In the genomic region with DNA sequence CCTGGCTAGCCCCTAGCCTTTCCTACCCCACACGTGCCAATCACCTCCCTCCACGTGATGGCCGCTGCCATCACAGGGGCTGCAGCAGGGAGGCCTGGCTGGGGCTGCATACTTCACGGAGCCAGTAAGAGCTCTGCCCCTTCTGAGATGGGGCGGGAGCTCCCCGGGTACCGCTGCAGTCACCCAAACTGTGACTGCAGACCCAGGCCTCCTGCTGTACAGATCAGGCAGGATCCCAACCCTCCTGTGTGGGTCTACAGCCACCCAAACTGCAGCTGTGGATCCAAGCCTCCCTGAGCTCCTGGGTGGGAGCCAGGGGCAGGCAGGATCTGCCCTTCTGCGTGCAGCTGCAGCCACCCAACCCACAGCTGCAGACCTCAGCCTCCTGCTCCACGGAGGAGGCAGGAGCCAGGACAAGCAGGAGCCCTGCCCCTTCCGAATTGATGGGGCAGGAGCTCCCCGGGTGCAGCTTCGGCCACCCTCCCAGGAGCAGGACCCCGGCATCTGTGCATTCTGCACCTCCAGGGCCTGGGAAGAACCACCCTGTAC, we compare ENCODE assay signal across 25 cellular contexts. TPM values are rescaled to one million over a fixed set of nuclear protein-coding genes. Genes with fewer than 3 reads are reported as not detected.
"Had no signal": no experiment of that assay in that cellular context is flagged by ENCODE, and none has a peak within 500 bp of the region (broad histone marks: within the 10 kb centered on the region; RNA-seq: fewer than 3 reads in every experiment).

No MANE protein-coding gene starts in this region.

- H3K9me3 ChIP-seq: gastrocnemius medialis, neutrophil, sigmoid colon, testis had no signal

- H3K27ac Mint-ChIP-seq: nephron; stimulated activated naive CD8-positive, alpha-beta T cell treated with anti-CD3 and anti-CD28 coated beads, Interleukin-15, Interleukin-2, amounts not matched to agents 100 ng/mL and 50 ng/mL, for 24 hours had no signal

- H3K4me3 ChIP-seq: coronary artery, lung, sigmoid colon, skin epidermis, testis, tibial nerve had no signal

- H3K9me3 Mint-ChIP-seq: stimulated activated naive CD8-positive, alpha-beta T cell treated with anti-CD3 and anti-CD28 coated beads, Interleukin-15, Interleukin-2, amounts not matched to agents 100 ng/mL and 50 ng/mL, for 24 hours had no signal

- DNase-seq: central memory CD4-positive, alpha-beta T cell; effector CD4-positive, alpha-beta T cell; gastrocnemius medialis; hypothalamus; kidney glomerular epithelial cell; mesenchymal stem cell; naive B cell; sigmoid colon; stimulated activated CD4-positive, alpha-beta T cell treated with anti-CD3 and anti-CD28 coated beads, Interleukin-12 subunit alpha, Interleukin-12 subunit beta, amount 100 ng/mL, for 4 hours had no signal

- H3K4me1 ChIP-seq: gastrocnemius medialis, sigmoid colon, testis, tibial nerve had no signal

- H3K4me3 Mint-ChIP-seq: naive B cell; nephron; stimulated activated naive CD8-positive, alpha-beta T cell treated with anti-CD3 and anti-CD28 coated beads, Interleukin-15, Interleukin-2, amounts not matched to agents 100 ng/mL and 50 ng/mL, for 24 hours had no signal

- H3K27ac ChIP-seq: coronary artery, neutrophil, sigmoid colon, skin epidermis, testis, tibial nerve had no signal

- H3K36me3 ChIP-seq: gastrocnemius medialis, heart right ventricle, neutrophil, sigmoid colon, tibial nerve had no signal

- H3K27me3 ChIP-seq: gastrocnemius medialis, testis had no signal

RNA-seq across cellular contexts. Expression of a gene that starts 3.2 kb away (rescaled TPM):
- total RNA-seq: chondrocyte, fibroblast of villous mesenchyme, osteoblast had no signal

RNA-seq across cellular contexts. Expression of a gene that starts 48.2 kb away (rescaled TPM):
- total RNA-seq: chondrocyte, dermis microvascular lymphatic vessel endothelial cell, fibroblast of villous mesenchyme, left lobe of liver, osteoblast, pulmonary artery endothelial cell, tibial nerve, ureter had no signal
